2 cellular contexts compared by ENCODE assay signal in genomic region chr2:37231251-37232130, GRCh38.
A peak's percentile ranks its signal among the peaks of the same experiment; 100 is the strongest.
TF ChIP-seq lines count a peak whose summit lies in the region.

Gene CEBPZ, minus strand, starts transcription at chr2:37231596. Its CDS starts 29 bp downstream, at chr2:37231567.
Gene NDUFAF7, plus strand, starts transcription at chr2:37231658. Its CDS starts 48 bp downstream, at chr2:37231706.

TF ChIP-seq in Ishikawa, 13 proteins besides CTCF, POLR2A, EP300 and RAD21 (continued from another document):
- TF ChIP-seq MAX (IDR thresholded peaks at IDR 0.05), result peak; percentile 91
- TF ChIP-seq, protein P1, sequence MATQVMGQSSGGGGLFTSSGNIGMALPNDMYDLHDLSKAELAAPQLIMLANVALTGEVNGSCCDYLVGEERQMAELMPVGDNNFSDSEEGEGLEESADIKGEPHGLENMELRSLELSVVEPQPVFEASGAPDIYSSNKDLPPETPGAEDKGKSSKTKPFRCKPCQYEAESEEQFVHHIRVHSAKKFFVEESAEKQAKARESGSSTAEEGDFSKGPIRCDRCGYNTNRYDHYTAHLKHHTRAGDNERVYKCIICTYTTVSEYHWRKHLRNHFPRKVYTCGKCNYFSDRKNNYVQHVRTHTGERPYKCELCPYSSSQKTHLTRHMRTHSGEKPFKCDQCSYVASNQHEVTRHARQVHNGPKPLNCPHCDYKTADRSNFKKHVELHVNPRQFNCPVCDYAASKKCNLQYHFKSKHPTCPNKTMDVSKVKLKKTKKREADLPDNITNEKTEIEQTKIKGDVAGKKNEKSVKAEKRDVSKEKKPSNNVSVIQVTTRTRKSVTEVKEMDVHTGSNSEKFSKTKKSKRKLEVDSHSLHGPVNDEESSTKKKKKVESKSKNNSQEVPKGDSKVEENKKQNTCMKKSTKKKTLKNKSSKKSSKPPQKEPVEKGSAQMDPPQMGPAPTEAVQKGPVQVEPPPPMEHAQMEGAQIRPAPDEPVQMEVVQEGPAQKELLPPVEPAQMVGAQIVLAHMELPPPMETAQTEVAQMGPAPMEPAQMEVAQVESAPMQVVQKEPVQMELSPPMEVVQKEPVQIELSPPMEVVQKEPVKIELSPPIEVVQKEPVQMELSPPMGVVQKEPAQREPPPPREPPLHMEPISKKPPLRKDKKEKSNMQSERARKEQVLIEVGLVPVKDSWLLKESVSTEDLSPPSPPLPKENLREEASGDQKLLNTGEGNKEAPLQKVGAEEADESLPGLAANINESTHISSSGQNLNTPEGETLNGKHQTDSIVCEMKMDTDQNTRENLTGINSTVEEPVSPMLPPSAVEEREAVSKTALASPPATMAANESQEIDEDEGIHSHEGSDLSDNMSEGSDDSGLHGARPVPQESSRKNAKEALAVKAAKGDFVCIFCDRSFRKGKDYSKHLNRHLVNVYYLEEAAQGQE (IDR thresholded peaks at IDR 0.05; ENCODE audit: low read depth), result no peak
- no peak for TF ChIP-seq ZBTB7A (IDR thresholded peaks at IDR 0.05; ENCODE audit: low read depth)
- peak; percentile 45; the same call in 1 of the 2 replicates for TF ChIP-seq TCF12 (IDR thresholded peaks at IDR 0.05; ENCODE audit: low read depth)
- TF ChIP-seq TEAD4 (IDR thresholded peaks at IDR 0.05), result 0 out of 2 replicates have a peak, but pooled peaks have one; percentile 9
- peak; percentile 25; the same call in 1 of the 2 replicates for TF ChIP-seq NFIC (IDR thresholded peaks at IDR 0.05)

TF ChIP-seq in PFSK-1, 5 proteins besides CTCF, POLR2A, EP300 and RAD21 (continued from another document):
- TF ChIP-seq, protein P1 (IDR thresholded peaks at IDR 0.05; ENCODE audit: insufficient read depth in 1 of 2, low read depth in 2 of 2, low read length in 2 of 2), result peak; percentile 38 to 51; a peak in 1 of 4 replicates
- peak; percentile 95 for TF ChIP-seq TAF1 (IDR thresholded peaks at IDR 0.05; ENCODE audit: borderline replicate concordance, insufficient read depth, low read length)
